15 cellular contexts compared by ENCODE assay signal in the genomic region with DNA sequence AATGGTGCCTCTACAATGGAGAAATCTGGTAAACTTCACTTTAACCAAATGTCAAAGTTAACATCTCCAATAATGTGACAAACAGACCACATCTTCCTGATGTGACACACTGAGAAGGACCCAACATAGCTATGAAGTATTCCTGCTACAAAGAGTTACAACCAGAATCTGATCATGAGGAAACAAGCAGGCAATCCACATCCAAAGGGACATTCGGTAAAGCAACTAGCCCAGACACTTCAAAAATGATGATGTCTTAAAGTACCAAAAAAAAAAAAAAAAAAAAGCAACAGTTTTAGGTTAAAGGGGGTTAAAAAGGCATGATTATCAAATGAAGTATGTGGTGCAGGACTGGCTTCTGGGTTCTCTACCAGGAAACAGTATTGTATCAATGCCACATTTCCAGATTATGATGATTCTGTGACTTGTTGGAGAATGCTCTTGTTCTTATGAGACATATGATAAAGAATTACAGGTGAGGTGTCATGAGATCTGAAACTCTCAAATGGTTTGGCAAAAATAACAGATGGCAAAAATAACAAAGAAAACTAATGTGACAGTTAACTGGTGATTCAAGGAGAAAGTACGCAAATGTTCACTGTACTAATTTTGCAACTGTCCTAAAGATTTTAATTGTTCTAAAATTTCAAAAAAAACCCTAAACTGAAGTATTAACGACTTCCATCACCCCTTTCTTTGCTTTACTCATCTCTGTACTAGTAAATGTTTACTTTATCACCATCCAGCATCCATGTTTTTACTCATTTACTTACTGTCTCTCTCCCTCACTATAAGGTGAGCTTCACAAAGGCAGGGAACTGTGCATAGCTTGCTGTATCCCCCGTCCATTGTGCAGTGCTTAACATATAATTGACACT. TPM values are rescaled to one million over a fixed set of nuclear protein-coding genes. Genes with fewer than 3 reads are reported as not detected.
DNase-seq lines count a peak whose midpoint lies in the region; ATAC-seq, FAIRE-seq and TF ChIP-seq lines count a peak whose summit lies in the region.
"Had no signal": no experiment of that assay in that cellular context is flagged by ENCODE, and none has a peak within 500 bp of the region (broad histone marks: within the 10 kb centered on the region; RNA-seq: fewer than 3 reads in every experiment).

No MANE protein-coding gene starts in this region.

- no peaks in the 10 kb centered on the region for H3K27me3 ChIP-seq in BLaER1
- H3K27me3 ChIP-seq in K562 (ENCODE audit: control insufficient read depth in 2 of 2, insufficient read depth in 2 of 2, low read length in 2 of 2): no peaks in the 10 kb centered on the region
- H3K27me3 ChIP-seq in esophagus squamous epithelium: no peaks in the 10 kb centered on the region
- H3K27me3 ChIP-seq in H7 (ENCODE audit: control insufficient read depth, insufficient read depth, low read length): peaks cover 2% of the 10 kb centered on the region
- H3K27me3 ChIP-seq: sigmoid colon had no signal

- H2AFZ ChIP-seq in K562 (ENCODE audit: low read depth, low read length): no peak overlapping the region

- peaks cover 37% of the 10 kb centered on the region for H3K4me1 ChIP-seq in BLaER1
- H3K4me1 ChIP-seq in K562 (replicated peaks in 1 of 2; ENCODE audit: control insufficient read depth in 2 of 2, insufficient read depth in 2 of 2, low read length in 2 of 2): peaks cover 36 to 38% of the 10 kb centered on the region in 2 experiments
- peaks cover 24 to 78% (median 30%) of the 10 kb centered on the region in 3 donors for H3K4me1 ChIP-seq in esophagus squamous epithelium

- H3K4me2 ChIP-seq in BLaER1: peak overlapping the region; percentile 96
- 0 out of 2 replicates have a peak overlapping the region, but pooled peaks have one; percentile 92 for H3K4me2 ChIP-seq in K562 (ENCODE audit: insufficient read depth, low read length)
- H3K4me2 ChIP-seq: SK-N-SH had no signal

- H3K9ac ChIP-seq in BLaER1: 0 out of 2 replicates have a peak overlapping the region, but pooled peaks have one; percentile 92
- no peak overlapping the region for H3K9ac ChIP-seq in K562 (ENCODE audit: insufficient read depth in 1 of 2, low read depth in 2 of 2, low read length in 2 of 2)
- H3K9ac ChIP-seq: SK-N-SH had no signal

- no peak overlapping the region for H3K27ac ChIP-seq in BLaER1
- H3K27ac ChIP-seq in K562 (ENCODE audit: extremely low read depth, low read depth, low read length): no peak overlapping the region
- H3K27ac ChIP-seq in esophagus squamous epithelium: no peak overlapping the region
- H3K27ac ChIP-seq: sigmoid colon, VCaP had no signal

- ATAC-seq in K562: no peak
- ATAC-seq: naive thymus-derived CD4-positive, alpha-beta T cell had no signal

- no peak for TF ChIP-seq POLR2A in K562 (conservative IDR thresholded peaks at IDR 0.05)
- TF ChIP-seq POLR2A in esophagus squamous epithelium (IDR thresholded peaks at IDR 0.05): no peak

- no peaks in the 10 kb centered on the region for H3K9me1 ChIP-seq in K562 (ENCODE audit: control insufficient read depth, insufficient read depth, low read length)

- H3K4me3 Mint-ChIP-seq in Calu3 (ENCODE audit: low read depth, unreplicated experiment) (peak overlapping the region; percentile 12), IgD-negative memory B cell (peak overlapping the region in 3 of 4 donors; percentile 95 to 99 (median 97))

- 48% methylated on average over 4 of the region's 4 CpGs for WGBS in K562 (ENCODE audit: insufficient coverage, low coverage, missing lambda C conversion rate)
- WGBS in esophagus squamous epithelium, 2 donors: 45 to 53% methylated on average over 4 of the region's 4 CpGs

- no peak for DNase-seq in Calu3
- DNase-seq in K562 (ENCODE audit: extremely low read depth in 1 of 4, low spot score in 3 of 4): peak in 1 of 4 experiments; percentile 5
- DNase-seq in NCI-H748 treated with DMSO at 0.1 percent for 48 hours (lab: John Stamatoyannopoulos, UW): no peak
- no peak for DNase-seq in esophagus squamous epithelium (lab: John Stamatoyannopoulos, UW)
- DNase-seq in NK-92 treated with Interleukin-12 subunit alpha and Interleukin-12 subunit beta, amount 100 ng/mL, for 24 hours (lab: John Stamatoyannopoulos, UW): no peak
- no peak for DNase-seq in H7
- DNase-seq: naive thymus-derived CD4-positive, alpha-beta T cell; NCI-H2107; sigmoid colon; SK-N-SH; stimulated activated CD4-positive, alpha-beta T cell treated with anti-CD3 and anti-CD28 coated beads, Interleukin-4, amount 100 ng/mL, for 24 hours; stimulated activated naive CD4-positive, alpha-beta T cell treated with Interleukin-2 at 50 U/mL for 16 hours had no signal

- H3K36me3 ChIP-seq in BLaER1 (peaks cover 39% of the 10 kb centered on the region), K562 (ENCODE audit: control insufficient read depth, insufficient read depth, low read length) (peaks cover 7% of the 10 kb centered on the region; the same call in 2 of the 3 replicates), esophagus squamous epithelium (no peaks in the 10 kb centered on the region), H7 (replicated peaks; ENCODE audit: control insufficient read depth, insufficient read depth, low read length) (no peaks in the 10 kb centered on the region)
- H3K36me3 ChIP-seq: sigmoid colon had no signal

- H3K27ac Mint-ChIP-seq in Calu3 (ENCODE audit: unreplicated experiment) (no peak overlapping the region), IgD-negative memory B cell (peak overlapping the region in 2 of 3 donors; percentile 13 to 97)

- POLR2A ChIA-PET in K562 (lab: Yijun Ruan, JAX): interaction anchor here (0.8 to 1.8 kb wide), 4 partner anchors 10 to 493 kb away, joined by 4 to 7 read pairs (median 4); no protein-coding TSS in a partner anchor

- TF ChIP-seq EP300 in K562 (IDR thresholded peaks at IDR 0.05; ENCODE audit: low read length): no peak

- no peak for FAIRE-seq in K562 (lab: Jason Lieb, UNC)

- H3K36me3 Mint-ChIP-seq in Calu3 (ENCODE audit: insufficient read depth, unreplicated experiment) (peaks cover 39% of the 10 kb centered on the region), IgD-negative memory B cell (peaks cover 8% of the 10 kb centered on the region)

- peaks cover 76% of the 10 kb centered on the region for H3K79me2 ChIP-seq in K562 (ENCODE audit: control insufficient read depth, insufficient read depth, low read length)

- H3K4me3 ChIP-seq in BLaER1: peak overlapping the region; percentile 82
- no peak overlapping the region for H3K4me3 ChIP-seq in K562
- H3K4me3 ChIP-seq in esophagus squamous epithelium: peak overlapping the region in 1 of 4 donors; percentile 17
- H3K4me3 ChIP-seq in H7 (ENCODE audit: insufficient read depth, low read depth, low read length): no peak overlapping the region
- H3K4me3 ChIP-seq: sigmoid colon had no signal

- H3K4me1 Mint-ChIP-seq in Calu3 (ENCODE audit: low read depth, unreplicated experiment) (peaks cover 52% of the 10 kb centered on the region), IgD-negative memory B cell (peaks cover 38 to 47% (median 43%) of the 10 kb centered on the region in 3 donors)

- H3K27me3 Mint-ChIP-seq in Calu3 (ENCODE audit: unreplicated experiment) (no peaks in the 10 kb centered on the region), IgD-negative memory B cell (no peaks in the 10 kb centered on the region)
- H3K27me3 Mint-ChIP-seq: naive thymus-derived CD4-positive, alpha-beta T cell had no signal

- H3K9me3 ChIP-seq in BLaER1: peaks cover 40% of the 10 kb centered on the region
- H3K9me3 ChIP-seq in K562 (replicated peaks; ENCODE audit: control insufficient read depth, insufficient read depth, low read depth, low read length): peaks cover 13% of the 10 kb centered on the region
- H3K9me3 ChIP-seq in esophagus squamous epithelium: no peaks in the 10 kb centered on the region
- H3K9me3 ChIP-seq: sigmoid colon, SK-N-SH had no signal

- H3K9me3 Mint-ChIP-seq in Calu3 (ENCODE audit: low read depth, unreplicated experiment) (peaks cover 3% of the 10 kb centered on the region), IgD-negative memory B cell (peaks cover 0 to 14% (median 5%) of the 10 kb centered on the region in 3 donors)

- TSS peak; percentile 12 for BruUV-seq in Calu3 (replicated peaks; lab: Mats Ljungman, UMichigan)
- BruUV-seq in K562 (replicated peaks; lab: Mats Ljungman, UMichigan): no TSS peak

- intact Hi-C loops in Calu3 (cut with micrococcal nuclease; ENCODE audit: unreplicated experiment): loop anchor here (5.0 kb wide), 1 partner anchor 61 kb away; no protein-coding TSS in a partner anchor
- intact Hi-C loops in K562 (cut with micrococcal nuclease): no loop called here
- intact Hi-C loops in esophagus squamous epithelium (cut with DNase I): no loop called here

- in situ Hi-C loops in K562 (cut with MboI): no loop called here

- H4K20me1 ChIP-seq in BLaER1: peaks cover 21% of the 10 kb centered on the region
- peaks cover 18% of the 10 kb centered on the region; the same call in 1 of the 2 replicates for H4K20me1 ChIP-seq in K562 (replicated peaks; ENCODE audit: control insufficient read depth, insufficient read depth, low read length)

- no peak for TF ChIP-seq RAD21 in K562 (CRISPR knock-in tag; conservative IDR thresholded peaks at IDR 0.05 in 1 of 2, IDR thresholded peaks at IDR 0.05 in 1 of 2)

- no peak for TF ChIP-seq CTCF in Calu3 (IDR thresholded peaks at IDR 0.05; ENCODE audit: unreplicated experiment)
- TF ChIP-seq CTCF in K562 (IDR thresholded peaks at IDR 0.05 in 2 of 3, conservative IDR thresholded peaks at IDR 0.05 in 1 of 3; ENCODE audit: insufficient read depth in 2 of 3, low read depth in 1 of 3, low read length in 3 of 3): no peak
- no peak for TF ChIP-seq CTCF in esophagus squamous epithelium (IDR thresholded peaks at IDR 0.05)

- CTCF ChIA-PET in Calu3 (lab: Charles Lee): interaction anchor here (0.7 kb wide), 3 partner anchors 12 to 236 kb away, joined by 3 to 7 read pairs (median 4); no protein-coding TSS in a partner anchor
- CTCF ChIA-PET in K562 (lab: Yijun Ruan, JAX; ENCODE audit: low intra/inter-chr PET ratio): no interaction called here

RNA-seq across cellular contexts. Expression of a gene that starts 2.8 kb away (rescaled TPM):
- total RNA-seq in Calu3 (2022): 18.9 and 22.9 TPM in 2 replicates
- 29.5 TPM for polyA plus RNA-seq in IgD-negative memory B cell
- 43.8 and 80.5 TPM in 2 replicates for total RNA-seq in K562 (2011; cell fraction: chromatin; rRNA removed; ENCODE audit: low replicate concordance)
- total RNA-seq in K562 (2011; cell fraction: nucleolus; rRNA removed): 32.9 and 38.5 TPM in 2 replicates
- 55.1 and 71.8 TPM in 2 replicates for total RNA-seq in K562 (2011; cell fraction: nucleoplasm; rRNA removed)
- 18.1 and 20.6 TPM in 2 replicates for total RNA-seq in K562 (2014; rRNA removed)
- 38.9 and 44.3 TPM in 2 replicates for total RNA-seq in K562 (2014; rRNA removed; fragmentation: Illumina TruSeq; extraction: Trizol)
- 32.6 and 37.4 TPM in 2 replicates for total RNA-seq in K562 (2015; rRNA removed; fragmentation: Illumina TruSeq; extraction: Trizol)
- total RNA-seq in K562 (2021): 22.6 and 23.1 TPM in 2 replicates
- polyA plus RNA-seq in K562 (2011; rRNA removed): 63.1 and 113 TPM in 2 replicates
- 26.9 and 29.8 TPM in 2 replicates for polyA plus RNA-seq in K562 (2011; cell fraction: cytosol; rRNA removed)
- polyA plus RNA-seq in K562 (2011; cell fraction: nucleus; rRNA removed): 35.4 and 45.0 TPM in 2 replicates
- 27.1 and 33.9 TPM in 2 replicates for polyA plus RNA-seq in K562 (2012)
- 49.0 and 53.2 TPM in 2 replicates for polyA plus RNA-seq in K562 (2014; fragmentation: Illumina TruSeq; extraction: Trizol)
- polyA plus RNA-seq in K562 (2014; fragmentation: Nextera tagmentation; extraction: Ambion mirVana): 10 to 100 TPM; 24.6 to 33.0 TPM
- polyA plus RNA-seq in K562 (2014; rRNA removed): 40.9 and 45.0 TPM in 2 replicates
- 43.3 and 57.6 TPM in 2 replicates for polyA minus RNA-seq in K562 (2011; rRNA and poly(A)+ RNA removed)
- polyA minus RNA-seq in K562 (2011; cell fraction: cytosol; rRNA and poly(A)+ RNA removed): 11.0 and 23.7 TPM in 2 replicates
- 27.6 and 28.0 TPM in 2 replicates for polyA minus RNA-seq in K562 (2011; cell fraction: nucleus; rRNA and poly(A)+ RNA removed)
- 10 to 100 TPM; 19.4 to 54.4 (median 32.5) TPM for total RNA-seq in esophagus squamous epithelium
- total RNA-seq in H7 (2014; rRNA removed; shearing (Covaris generic)): 9.3 and 14.1 TPM in 2 replicates
